In genomic region chr18:56522826-56523225, GRCh38 we compare ENCODE assay signal across 21 cellular contexts.
"Had no signal": no experiment of that assay in that cellular context is flagged by ENCODE, and none has a peak within 500 bp of the region (broad histone marks: within the 10 kb centered on the region; RNA-seq: fewer than 3 reads in every experiment).

No MANE protein-coding gene starts in this region.

- H2AFZ ChIP-seq: parathyroid adenoma had no signal

- H3K4me1 Mint-ChIP-seq: activated T-helper 17 cell treated with anti-CD3 and anti-CD28 coated beads, Interleukin-2, amount 50 U/mL, for 72 hours; T-cell had no signal

- H3K9me3 Mint-ChIP-seq: activated T-helper 17 cell treated with anti-CD3 and anti-CD28 coated beads, Interleukin-2, amount 50 U/mL, for 72 hours had no signal

- H3K9me3 ChIP-seq: mucosa of descending colon, transverse colon, vagina had no signal

- H3K36me3 Mint-ChIP-seq: naive thymus-derived CD8-positive, alpha-beta T cell; T-cell had no signal

- H3K27me3 ChIP-seq: left lung, transverse colon, vagina had no signal

- H3K4me3 Mint-ChIP-seq: activated T-helper 17 cell treated with anti-CD3 and anti-CD28 coated beads, Interleukin-2, amount 50 U/mL, for 72 hours; naive thymus-derived CD8-positive, alpha-beta T cell; T-cell had no signal

- H3K27ac Mint-ChIP-seq: activated T-helper 17 cell treated with anti-CD3 and anti-CD28 coated beads, Interleukin-2, amount 50 U/mL, for 72 hours; naive thymus-derived CD8-positive, alpha-beta T cell; T-cell had no signal

- H3K4me1 ChIP-seq: left lung, parathyroid adenoma, transverse colon, vagina had no signal

- DNase-seq: activated CD4-positive, alpha-beta T cell treated with anti-CD3 and anti-CD28 coated beads, Interleukin-2, amount 50 U/mL, for 4 hours; activated CD4-positive, CD25-positive, alpha-beta regulatory T cell treated with anti-CD3 and anti-CD28 coated beads, Interleukin-2, amount 50 U/mL, for 72 hours; activated naive CD4-positive, alpha-beta T cell treated with anti-CD3 and anti-CD28 coated beads, Interleukin-2, amount 50 U/mL, for 16 hours; activated T-cell treated with anti-CD3 and anti-CD28 coated beads for 4 hours; amygdala; hippocampal formation; kidney; left lung; mammary epithelial cell; mucosa of descending colon; naive thymus-derived CD8-positive, alpha-beta T cell; stimulated activated CD4-positive, alpha-beta T cell treated with anti-CD3 and anti-CD28 coated beads, Interleukin-4, amount 100 ng/mL, for 24 hours; stimulated activated CD8-positive, alpha-beta memory T cell treated with anti-CD3 and anti-CD28 coated beads, Interleukin-4, amount 100 ng/mL, for 48 hours; stimulated activated naive CD4-positive, alpha-beta T cell treated with Interleukin-2 at 50 U/mL for 16 hours; T-cell; T1000; transverse colon had no signal

- H3K79me2 ChIP-seq: parathyroid adenoma had no signal

- H3K36me3 ChIP-seq: left lung, transverse colon, vagina had no signal

- FAIRE-seq: bronchial epithelial cell, kidney had no signal

- H3K4me3 ChIP-seq: left lung, mucosa of descending colon, transverse colon, vagina had no signal

- H3K27ac ChIP-seq: left lung, parathyroid adenoma, transverse colon, vagina had no signal

- H3K9ac ChIP-seq: parathyroid adenoma had no signal
